14 cellular contexts compared by ENCODE assay signal in genomic region chr14:33646692-33647260, GRCh38.
DNase-seq lines count a peak whose midpoint lies in the region; ATAC-seq and TF ChIP-seq lines count a peak whose summit lies in the region.
"Had no signal": no experiment of that assay in that cellular context is flagged by ENCODE, and none has a peak within 500 bp of the region (broad histone marks: within the 10 kb centered on the region; RNA-seq: fewer than 3 reads in every experiment).

No MANE protein-coding gene starts in this region.

- H3K4me3 ChIP-seq in HFF-Myc (replicated peaks; ENCODE audit: low read depth, low read length) (no peak overlapping the region), SK-N-SH (ENCODE audit: low read depth in 2 of 2, low read length in 1 of 2) (no peak overlapping the region), fibroblast of pulmonary artery (replicated peaks; ENCODE audit: low read depth, low read length) (no peak overlapping the region), skeletal muscle satellite cell (ENCODE audit: low read length) (peak overlapping the region; percentile 25)
- H3K4me3 ChIP-seq: heart left ventricle, left ventricle myocardium inferior, suprapubic skin had no signal

- CTCF ChIA-PET in SK-N-SH (lab: Yijun Ruan, JAX) = interaction anchor here (0.9 kb wide), 1 partner anchor 146 kb away, joined by 3 read pairs; no protein-coding TSS in a partner anchor

- no peaks in the 10 kb centered on the region for H3K27me3 Mint-ChIP-seq in activated T-cell treated with anti-CD3 and anti-CD28 coated beads, Interleukin-2, amount 50 U/mL, for 4 hours (ENCODE audit: low read depth)

- no peaks in the 10 kb centered on the region for H3K4me1 Mint-ChIP-seq in activated T-cell treated with anti-CD3 and anti-CD28 coated beads, Interleukin-2, amount 50 U/mL, for 4 hours (ENCODE audit: low read depth)

- H3K9ac ChIP-seq in SK-N-SH (peak overlapping the region; percentile 42; the same call in 1 of the 2 replicates), skeletal muscle satellite cell (ENCODE audit: low read depth, low read length) (peak overlapping the region; percentile 49)

- DNase-seq in HFF-Myc (ENCODE audit: extremely low read depth, low read depth) (peak; percentile 35), SK-N-SH (no peak), fibroblast of pulmonary artery (ENCODE audit: low read depth) (peak; percentile 76), superior temporal gyrus (ENCODE audit: extremely low spot score) (no peak), activated gamma-delta T cell treated with Interleukin-2 at 50 U/mL for 16 hours (no peak)
- DNase-seq in activated T-cell treated with anti-CD3 and anti-CD28 coated beads, Interleukin-2, amount 50 U/mL, for 4 hours = no peak
- DNase-seq: heart left ventricle, left ventricle myocardium inferior, NCI-H187 treated with DMSO at 0.1 percent for 48 hours, nephron progenitor cell had no signal

- H3K9me2 ChIP-seq in SK-N-SH = no peaks in the 10 kb centered on the region

- no peaks in the 10 kb centered on the region for H3K9me3 Mint-ChIP-seq in activated T-cell treated with anti-CD3 and anti-CD28 coated beads, Interleukin-2, amount 50 U/mL, for 4 hours
- H3K9me3 Mint-ChIP-seq: nephron progenitor cell had no signal

- POLR2A ChIA-PET in SK-N-SH (lab: Yijun Ruan, JAX) = no interaction called here

- H3F3A ChIP-seq in SK-N-SH (replicated peaks; ENCODE audit: insufficient read depth) = peaks cover 12% of the 10 kb centered on the region

- no peaks in the 10 kb centered on the region for H3K36me3 Mint-ChIP-seq in activated T-cell treated with anti-CD3 and anti-CD28 coated beads, Interleukin-2, amount 50 U/mL, for 4 hours (ENCODE audit: insufficient read depth)

- H3K4me1 ChIP-seq in SK-N-SH (ENCODE audit: control insufficient read depth in 1 of 2, insufficient read depth in 2 of 2, low read depth in 1 of 2, low read length in 1 of 2) (peaks cover 0 to 34% of the 10 kb centered on the region in 2 experiments; a peak in 3 of 4 replicates), skeletal muscle satellite cell (ENCODE audit: control insufficient read depth, insufficient read depth, low read length) (peaks cover 34% of the 10 kb centered on the region)
- H3K4me1 ChIP-seq: heart left ventricle, left ventricle myocardium inferior, suprapubic skin had no signal

- H3K9me3 ChIP-seq in SK-N-SH (no peaks in the 10 kb centered on the region), skeletal muscle satellite cell (replicated peaks; ENCODE audit: low read length) (no peaks in the 10 kb centered on the region)
- H3K9me3 ChIP-seq: heart left ventricle, left ventricle myocardium inferior, suprapubic skin had no signal

- H3K36me3 ChIP-seq in SK-N-SH (replicated peaks in 1 of 2; ENCODE audit: control insufficient read depth in 1 of 2, insufficient read depth in 2 of 2, low read length in 1 of 2) (no peaks in the 10 kb centered on the region), skeletal muscle satellite cell (ENCODE audit: insufficient read depth, low read length) (no peaks in the 10 kb centered on the region)
- H3K36me3 ChIP-seq: heart left ventricle, left ventricle myocardium inferior, suprapubic skin had no signal

- peak in 1 of 2 experiments; percentile 32; a peak in 1 of 4 replicates for TF ChIP-seq EP300 in SK-N-SH (IDR thresholded peaks at IDR 0.05; ENCODE audit: borderline replicate concordance in 1 of 2, low read depth in 1 of 2, low read length in 1 of 2)

- no peak for TF ChIP-seq RAD21 in SK-N-SH (IDR thresholded peaks at IDR 0.05; ENCODE audit: low read length)

- no peaks in the 10 kb centered on the region for H4K20me1 ChIP-seq in SK-N-SH (ENCODE audit: insufficient read depth)

- WGBS in SK-N-SH (ENCODE audit: low lambda C conversion rate) = 37% methylated on average over 2 of the region's 2 CpGs

- TF ChIP-seq CTCF in HFF-Myc (IDR thresholded peaks at IDR 0.05; ENCODE audit: low read depth, low read length, missing control alignments) = no peak
- TF ChIP-seq CTCF in SK-N-SH (IDR thresholded peaks at IDR 0.05) = no peak
- no peak for TF ChIP-seq CTCF in fibroblast of pulmonary artery (IDR thresholded peaks at IDR 0.05; ENCODE audit: low read length, missing control alignments)

- H3K79me2 ChIP-seq in SK-N-SH (ENCODE audit: insufficient read depth) = no peaks in the 10 kb centered on the region

- H3K4me2 ChIP-seq in SK-N-SH (peak overlapping the region; percentile 40), skeletal muscle satellite cell (ENCODE audit: low read length) (peak overlapping the region; percentile 68)

- H3K27me3 ChIP-seq in SK-N-SH (ENCODE audit: insufficient read depth) (no peaks in the 10 kb centered on the region), skeletal muscle satellite cell (ENCODE audit: control insufficient read depth, insufficient read depth, low read length) (peaks cover 4% of the 10 kb centered on the region)
- H3K27me3 ChIP-seq: heart left ventricle, suprapubic skin had no signal

- no peak overlapping the region for H3K4me3 Mint-ChIP-seq in activated T-cell treated with anti-CD3 and anti-CD28 coated beads, Interleukin-2, amount 50 U/mL, for 4 hours
- H3K4me3 Mint-ChIP-seq: nephron progenitor cell had no signal

- peak overlapping the region; percentile 47 to 88; a peak in 3 of 4 replicates for H3K27ac ChIP-seq in SK-N-SH (ENCODE audit: low read depth in 2 of 2, low read length in 1 of 2)
- H3K27ac ChIP-seq: heart left ventricle, left ventricle myocardium inferior, suprapubic skin, VCaP had no signal

- H2AFZ ChIP-seq in SK-N-SH (ENCODE audit: low read depth) = no peak overlapping the region

- ATAC-seq in activated T-cell treated with anti-CD3 and anti-CD28 coated beads, Interleukin-2, amount 50 U/mL, for 4 hours = no peak
- no peak for ATAC-seq in GM18520 (IDR thresholded peaks at IDR 0.05; ENCODE audit: unreplicated experiment)

TF ChIP-seq in SK-N-SH, 30 proteins besides CTCF, POLR2A, EP300 and RAD21 (continues in another document):
- TF ChIP-seq NFIC (IDR thresholded peaks at IDR 0.05; ENCODE audit: borderline replicate concordance) (no peak), REST (IDR thresholded peaks at IDR 0.05; ENCODE audit: low read depth, low read length) (no peak), EZH2phosphoT487 (IDR thresholded peaks at IDR 0.05; ENCODE audit: borderline replicate concordance, low read depth) (no peak), RCOR1 (IDR thresholded peaks at IDR 0.05; ENCODE audit: low read length) (no peak), MXI1 (IDR thresholded peaks at IDR 0.05; ENCODE audit: low read depth, low read length) (no peak), IRF3 (IDR thresholded peaks at IDR 0.05; ENCODE audit: low read depth, low read length) (no peak), TCF12 (IDR thresholded peaks at IDR 0.05) (peak; percentile 53; the same call in 1 of the 2 replicates), FOSL2 (IDR thresholded peaks at IDR 0.05; ENCODE audit: borderline replicate concordance, low read depth) (peak; percentile 43; the same call in 1 of the 2 replicates), SMC3 (IDR thresholded peaks at IDR 0.05; ENCODE audit: low read depth, low read length) (no peak), USF1 (IDR thresholded peaks at IDR 0.05; ENCODE audit: borderline replicate concordance, low read depth) (no peak), JUND (IDR thresholded peaks at IDR 0.05) (peak; percentile 67; the same call in 1 of the 2 replicates)

Comparison
In these comparisons a context has a peak if more than half of its experiments do, and no peak if none do; other contexts are left out.
1. DNase-seq: peak in HFF-Myc (single experiment) and fibroblast of pulmonary artery (single experiment); none in SK-N-SH (single experiment), activated T-cell treated with anti-CD3 and anti-CD28 coated beads, Interleukin-2, amount 50 U/mL, for 4 hours (single experiment), superior temporal gyrus (single experiment) and activated gamma-delta T cell treated with Interleukin-2 at 50 U/mL for 16 hours (single experiment).